Comparison of ENCODE assay signal across 25 cellular contexts in genomic region chr9:72695365-72695764, GRCh38.
"Had no signal": no experiment of that assay in that cellular context is flagged by ENCODE, and none has a peak within 500 bp of the region (broad histone marks: within the 10 kb centered on the region; RNA-seq: fewer than 3 reads in every experiment).

No MANE protein-coding gene starts in this region.

- H3K27ac ChIP-seq: adrenal gland, colonic mucosa, dorsolateral prefrontal cortex, heart left ventricle, left lung, neural progenitor cell, spleen, testis, vagina, WERI-Rb-1 had no signal

- H3K36me3 ChIP-seq: adrenal gland, colonic mucosa, heart left ventricle, left lung, neural progenitor cell, spleen, vagina, WERI-Rb-1 had no signal

- H3K27ac Mint-ChIP-seq: activated naive CD8-positive, alpha-beta T cell; activated T-helper 17 cell treated with anti-CD3 and anti-CD28 coated beads, Interleukin-2, amount 50 U/mL, for 72 hours; effector memory CD8-positive, alpha-beta T cell; immature natural killer cell; naive thymus-derived CD4-positive, alpha-beta T cell; neural progenitor cell; progenitor cell of endocrine pancreas; T-helper 2 cell treated with Interferon-gamma antibody and Interleukin-4, amounts not matched to agents 5 μg/mL and 100 μg/mL, for 36 hours had no signal

- H3K4me3 ChIP-seq: adrenal gland, colonic mucosa, dorsolateral prefrontal cortex, heart left ventricle, left lung, lung, neural progenitor cell, spleen, testis, vagina had no signal

- DNase-seq: activated CD4-positive, alpha-beta T cell treated with anti-CD3 and anti-CD28 coated beads for 1 hour; activated CD4-positive, alpha-beta T cell treated with anti-CD3 and anti-CD28 coated beads, Interleukin-2, amount 50 U/mL, for 1 hour; activated naive CD4-positive, alpha-beta T cell; activated T-cell treated with anti-CD3 and anti-CD28 coated beads, Interleukin-2, amount 50 U/mL, for 1 hour; adrenal gland; colonic mucosa; dorsolateral prefrontal cortex; effector memory CD8-positive, alpha-beta T cell; heart left ventricle; immature natural killer cell; left lung; naive thymus-derived CD4-positive, alpha-beta T cell; retina; spleen; stimulated activated CD4-positive, alpha-beta T cell treated with anti-CD3 and anti-CD28 coated beads, Interleukin-4, amount 100 ng/mL, for 1 hour; stimulated activated naive CD4-positive, alpha-beta T cell; testis; WERI-Rb-1 had no signal

- H3K4me1 Mint-ChIP-seq: activated T-helper 17 cell treated with anti-CD3 and anti-CD28 coated beads, Interleukin-2, amount 50 U/mL, for 72 hours; immature natural killer cell; naive thymus-derived CD4-positive, alpha-beta T cell had no signal

- ATAC-seq: activated T-helper 17 cell treated with anti-CD3 and anti-CD28 coated beads, Interleukin-2, amount 50 U/mL, for 72 hours; effector memory CD8-positive, alpha-beta T cell; heart left ventricle; left lung; naive thymus-derived CD4-positive, alpha-beta T cell had no signal

- H3K9ac ChIP-seq: neural progenitor cell had no signal

- H3K9me3 Mint-ChIP-seq: activated T-helper 17 cell treated with anti-CD3 and anti-CD28 coated beads, Interleukin-2, amount 50 U/mL, for 72 hours; effector memory CD8-positive, alpha-beta T cell; T-helper 2 cell treated with Interferon-gamma antibody and Interleukin-4, amounts not matched to agents 5 μg/mL and 100 μg/mL, for 36 hours had no signal

- H3K36me3 Mint-ChIP-seq: activated naive CD8-positive, alpha-beta T cell; immature natural killer cell; naive thymus-derived CD4-positive, alpha-beta T cell; neural progenitor cell had no signal

- H3K4me3 Mint-ChIP-seq: activated naive CD8-positive, alpha-beta T cell; activated T-helper 17 cell treated with anti-CD3 and anti-CD28 coated beads, Interleukin-2, amount 50 U/mL, for 72 hours; effector memory CD8-positive, alpha-beta T cell; immature natural killer cell; naive thymus-derived CD4-positive, alpha-beta T cell; neural progenitor cell; T-helper 2 cell treated with Interferon-gamma antibody and Interleukin-4, amounts not matched to agents 5 μg/mL and 100 μg/mL, for 36 hours had no signal

- H3K27me3 ChIP-seq: adrenal gland, colonic mucosa, dorsolateral prefrontal cortex, heart left ventricle, left lung, neural progenitor cell, spleen, testis, vagina had no signal

- H3K9me3 ChIP-seq: adrenal gland, colonic mucosa, left lung, spleen, testis, vagina had no signal

- H3K4me1 ChIP-seq: adrenal gland, colonic mucosa, heart left ventricle, left lung, neural progenitor cell, spleen, testis, vagina had no signal

- H3K4me2 ChIP-seq: neural progenitor cell had no signal

- H2AFZ ChIP-seq: neural progenitor cell had no signal
